In genomic region chr12:106978035-106978800, GRCh38 we compare ENCODE assay signal across 1 cellular context.
TF ChIP-seq lines count a peak whose summit lies in the region.

No MANE protein-coding gene starts in this region.

TF ChIP-seq in K562, 482 proteins besides CTCF, POLR2A, EP300 and RAD21 (continued from another document):
- TF ChIP-seq ZNF639 (CRISPR knock-in tag; conservative IDR thresholded peaks at IDR 0.05 in 1 of 2, IDR thresholded peaks at IDR 0.05 in 1 of 2): 0 out of 4 replicates have a peak, but pooled peaks of 1 of the 2 experiments have one; percentile 28
- no peak for TF ChIP-seq SIRT6 (IDR thresholded peaks at IDR 0.05; ENCODE audit: low read depth, low read length)
- peak; percentile 45 for TF ChIP-seq SMARCB1 (IDR thresholded peaks at IDR 0.05; ENCODE audit: insufficient read length, low read depth)
- TF ChIP-seq ZNF436 (CRISPR knock-in tag; IDR thresholded peaks at IDR 0.05): no peak
TF ChIP-seq in K562: peak in this region for 27.
